ENCODE assay signal across 23 cellular contexts in the genomic region with DNA sequence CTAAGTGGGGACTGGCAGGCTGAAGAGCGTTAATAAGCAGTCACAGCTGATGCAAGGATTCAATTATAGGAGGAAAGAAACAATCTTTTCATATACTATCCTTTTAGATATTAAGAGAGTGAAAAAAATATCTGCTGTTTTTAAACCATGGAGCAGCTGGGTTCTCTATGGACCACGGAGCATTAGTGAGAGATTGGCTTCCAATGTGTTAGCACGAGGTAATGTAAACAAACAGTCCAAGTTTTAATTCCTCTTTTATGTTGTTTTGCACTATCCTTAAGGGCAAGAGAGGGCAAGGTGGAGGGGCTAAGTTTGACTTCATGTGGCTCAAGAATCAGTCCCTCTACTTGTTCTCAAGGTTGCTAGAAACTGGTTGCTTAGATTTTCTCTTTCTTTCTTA. TPM values are rescaled to one million over a fixed set of nuclear protein-coding genes. Genes with fewer than 3 reads are reported as not detected.
A peak's percentile ranks its signal among the peaks of the same experiment; 100 is the strongest.
DNase-seq lines count a peak whose midpoint lies in the region; ATAC-seq and TF ChIP-seq lines count a peak whose summit lies in the region.
"Had no signal": no experiment of that assay in that cellular context is flagged by ENCODE, and none has a peak within 500 bp of the region (broad histone marks: within the 10 kb centered on the region; RNA-seq: fewer than 3 reads in every experiment).

No MANE protein-coding gene starts in this region.

- no peak overlapping the region for H3K4me3 Mint-ChIP-seq in GM23338
- H3K4me3 Mint-ChIP-seq in progenitor cell of endocrine pancreas (ENCODE audit: low read depth): no peak overlapping the region
- H3K4me3 Mint-ChIP-seq in immature natural killer cell: no peak overlapping the region
- H3K4me3 Mint-ChIP-seq: CD4-positive, alpha-beta memory T cell had no signal

- H2AFZ ChIP-seq in GM23248 (peak overlapping the region; percentile 37; the same call in 1 of the 2 replicates), GM23338 (peak overlapping the region; percentile 28; the same call in 1 of the 2 replicates)

- BruUV-seq in Panc1 (replicated peaks; lab: Mats Ljungman, UMichigan): no TSS peak

- H3K4me1 ChIP-seq in GM23248 (ENCODE audit: insufficient read depth) (peaks cover 4% of the 10 kb centered on the region; the same call in 1 of the 2 replicates), GM23338 (ENCODE audit: insufficient read depth) (peaks cover 4% of the 10 kb centered on the region; the same call in 1 of the 2 replicates), Panc1 (ENCODE audit: control insufficient read depth, insufficient read depth, low read length) (peaks cover 35% of the 10 kb centered on the region)
- H3K4me1 ChIP-seq: Peyer's patch had no signal

- H3K27ac ChIP-seq in GM23248: no peak overlapping the region
- H3K27ac ChIP-seq in GM23338 (ENCODE audit: low read depth): no peak overlapping the region
- H3K27ac ChIP-seq in Panc1 (ENCODE audit: low read length): peak overlapping the region; percentile 62
- H3K27ac ChIP-seq: Peyer's patch, SK-N-MC had no signal

- H3K4me1 Mint-ChIP-seq in GM23338 (no peaks in the 10 kb centered on the region), progenitor cell of endocrine pancreas (ENCODE audit: low read depth) (peaks cover 6% of the 10 kb centered on the region), immature natural killer cell (peaks cover 0 to 3% of the 10 kb centered on the region in 2 donors)

- no peak overlapping the region for H3K4me3 ChIP-seq in GM23248
- no peak overlapping the region for H3K4me3 ChIP-seq in GM23338
- no peak overlapping the region for H3K4me3 ChIP-seq in Panc1 (ENCODE audit: low read depth in 2 of 2, low read length in 2 of 2)
- H3K4me3 ChIP-seq: MG63, Peyer's patch, SK-N-MC had no signal

- H3K4me2 ChIP-seq in GM23248 (ENCODE audit: unreplicated experiment): no peak overlapping the region
- H3K4me2 ChIP-seq in GM23338: no peak overlapping the region

- H3K9me3 Mint-ChIP-seq in GM23338: no peaks in the 10 kb centered on the region
- no peaks in the 10 kb centered on the region for H3K9me3 Mint-ChIP-seq in progenitor cell of endocrine pancreas (ENCODE audit: low read depth)
- no peaks in the 10 kb centered on the region for H3K9me3 Mint-ChIP-seq in immature natural killer cell
- H3K9me3 Mint-ChIP-seq: CD4-positive, alpha-beta memory T cell had no signal

- intact Hi-C loops in Panc1 (cut with micrococcal nuclease; ENCODE audit: unreplicated experiment): no loop called here

- WGBS in GM23248 (ENCODE audit: low coverage in 1 of 2, low lambda C conversion rate in 2 of 2, missing lambda C conversion rate in 2 of 2), 2 experiments: 49 to 53% methylated on average over 3 of the region's 3 CpGs

- TF ChIP-seq CTCF in GM23338 (conservative IDR thresholded peaks at IDR 0.05; ENCODE audit: low read depth in 2 of 2) (no peak), Panc1 (IDR thresholded peaks at IDR 0.05) (no peak), progenitor cell of endocrine pancreas (IDR thresholded peaks at IDR 0.05; ENCODE audit: unreplicated experiment) (no peak)

- H3K79me2 ChIP-seq in GM23248 (ENCODE audit: insufficient read depth) (no peaks in the 10 kb centered on the region; the same call in none of the 2 replicates), GM23338 (replicated peaks; ENCODE audit: insufficient read depth) (no peaks in the 10 kb centered on the region)

- H3F3A ChIP-seq in GM23248 (ENCODE audit: insufficient read depth): no peaks in the 10 kb centered on the region
- no peaks in the 10 kb centered on the region for H3F3A ChIP-seq in GM23338 (replicated peaks; ENCODE audit: low read depth)

- H3K27ac Mint-ChIP-seq in GM23338 (no peak overlapping the region), progenitor cell of endocrine pancreas (peak overlapping the region; percentile 17), immature natural killer cell (peak overlapping the region in 1 of 6 donors; percentile 5)

- ATAC-seq in GM23338 (no peak), Panc1 (no peak), HG03280 (IDR thresholded peaks at IDR 0.05; ENCODE audit: unreplicated experiment) (no peak), GM21528 (IDR thresholded peaks at IDR 0.05; ENCODE audit: low FRiP score, unreplicated experiment) (no peak)

- H3K36me3 ChIP-seq in GM23248 (ENCODE audit: low read depth) (no peaks in the 10 kb centered on the region), GM23338 (ENCODE audit: insufficient read depth) (no peaks in the 10 kb centered on the region), Panc1 (ENCODE audit: control insufficient read depth, insufficient read depth, low read length) (no peaks in the 10 kb centered on the region)
- H3K36me3 ChIP-seq: Peyer's patch had no signal

- H3K9ac ChIP-seq in GM23248: no peak overlapping the region

- no peaks in the 10 kb centered on the region for H3K9me3 ChIP-seq in GM23248 (ENCODE audit: low read depth)
- H3K9me3 ChIP-seq in Panc1 (ENCODE audit: control insufficient read depth, insufficient read depth, low read depth, low read length): no peaks in the 10 kb centered on the region
- H3K9me3 ChIP-seq: MG63, Peyer's patch had no signal

- POLR2A ChIA-PET in Panc1 (lab: Charles Lee): interaction anchor here (0.7 kb wide), 1 partner anchor 825 kb away, joined by 3 read pairs; no protein-coding TSS in a partner anchor

- no peaks in the 10 kb centered on the region for H3K27me3 ChIP-seq in GM23248 (replicated peaks; ENCODE audit: insufficient read depth)
- no peaks in the 10 kb centered on the region for H3K27me3 ChIP-seq in GM23338 (ENCODE audit: insufficient read depth)
- no peaks in the 10 kb centered on the region for H3K27me3 ChIP-seq in Panc1 (ENCODE audit: control insufficient read depth, insufficient read depth, low read length)
- H3K27me3 ChIP-seq: MG63, Peyer's patch had no signal

- no peaks in the 10 kb centered on the region for H4K20me1 ChIP-seq in GM23248 (ENCODE audit: insufficient read depth)
- H4K20me1 ChIP-seq in GM23338 (replicated peaks; ENCODE audit: insufficient read depth): no peaks in the 10 kb centered on the region

- H3K36me3 Mint-ChIP-seq in GM23338 (ENCODE audit: low read depth) (no peaks in the 10 kb centered on the region), progenitor cell of endocrine pancreas (ENCODE audit: insufficient read depth) (no peaks in the 10 kb centered on the region), immature natural killer cell (peaks cover 0 to 10% (median 0%) of the 10 kb centered on the region in 3 donors)

- H3K27me3 Mint-ChIP-seq in GM23338 (ENCODE audit: insufficient read depth, low read depth, poor library complexity) (peaks cover 10% of the 10 kb centered on the region), progenitor cell of endocrine pancreas (peaks cover 2% of the 10 kb centered on the region), immature natural killer cell (ENCODE audit: low read depth in 3 of 3) (peaks cover 0 to 2% (median 0%) of the 10 kb centered on the region in 3 donors)
- H3K27me3 Mint-ChIP-seq: CD4-positive, alpha-beta memory T cell had no signal

- CTCF ChIA-PET in Panc1 (lab: Charles Lee): no interaction called here

- no peak for DNase-seq in GM23248
- DNase-seq in GM23338 (ENCODE audit: low spot score): no peak
- no peak for DNase-seq in Panc1 (ENCODE audit: low read depth, low spot score)
- DNase-seq in progenitor cell of endocrine pancreas (ENCODE audit: low spot score, unreplicated experiment): no peak
- DNase-seq in immature natural killer cell: no peak
- DNase-seq: C1 segment of cervical spinal cord; CD4-positive, alpha-beta memory T cell; COR-L47; DMS79 treated with DMSO at 0.1 percent for 48 hours; GF-D8; H7; KG1; MG63; NCI-H1105 treated with DMSO at 0.1 percent for 48 hours; NCI-H146; NCI-H2029 treated with DMSO at 0.1 percent for 48 hours; NCI-H526; Peyer's patch; SIG-M5; T-helper 2 cell had no signal

- H3K9me2 ChIP-seq in GM23248 (ENCODE audit: insufficient read depth): no peaks in the 10 kb centered on the region
- H3K9me2 ChIP-seq in GM23338 (ENCODE audit: insufficient read depth): no peaks in the 10 kb centered on the region

- in situ Hi-C loops in GM23248 (cut with MboI) (no loop called here), Panc1 (cut with HindIII; ENCODE audit: low pct_unique_long_range_greater_than_20kb, low sequenced_read_pairs) (no loop called here)

TF ChIP-seq in GM23338, 12 proteins besides CTCF, POLR2A, EP300 and RAD21:
- TF ChIP-seq EZH2 (IDR thresholded peaks at IDR 0.05; ENCODE audit: low read depth, unreplicated experiment) (no peak), STAT1 (IDR thresholded peaks at IDR 0.05; ENCODE audit: unreplicated experiment) (no peak), POLR2AphosphoS5 (IDR thresholded peaks at IDR 0.05; ENCODE audit: low read depth) (no peak), JUNB (IDR thresholded peaks at IDR 0.05; ENCODE audit: unreplicated experiment) (no peak)

RNA-seq across cellular contexts. Expression of a gene that starts 30.9 kb away (rescaled TPM):
- 24.4 and 27.9 TPM in 2 replicates for total RNA-seq in GM23248 (2014; rRNA removed; shearing (Covaris generic))
- 3.4 TPM in 2 replicates for polyA plus RNA-seq in GM23248 (2016; fragmentation: Nextera tagmentation; extraction: Ambion mirVana)
- 27.9 and 30.6 TPM in 2 replicates for total RNA-seq in GM23338 (2014; rRNA removed; shearing (Covaris generic))
- polyA plus RNA-seq in GM23338 (2016; fragmentation: Nextera tagmentation; extraction: Ambion mirVana): 9.3 and 9.5 TPM in 2 replicates
- total RNA-seq in Panc1 (2021; ENCODE audit: unreplicated experiment): 25.9 TPM
- 34.2 TPM for polyA plus RNA-seq in Panc1 (2012; ENCODE audit: insufficient read length)
- 36.7 and 40.8 TPM in 2 replicates for total RNA-seq in progenitor cell of endocrine pancreas
- polyA plus RNA-seq in immature natural killer cell: 10 to 100 TPM in 2 of 3 donors, 1 to 10 TPM in 1; 4.4 to 17.6 (median 17.4) TPM

RNA-seq across cellular contexts. Expression of a gene that starts 37.4 kb away (rescaled TPM):
- 5.2 and 5.4 TPM in 2 replicates for total RNA-seq in GM23248 (2014; rRNA removed; shearing (Covaris generic))
- 3.4 and 3.8 TPM in 2 replicates for polyA plus RNA-seq in GM23248 (2016; fragmentation: Nextera tagmentation; extraction: Ambion mirVana)
- total RNA-seq in GM23338 (2014; rRNA removed; shearing (Covaris generic)): 0.43 and 0.94 TPM in 2 replicates
- polyA plus RNA-seq in GM23338 (2016; fragmentation: Nextera tagmentation; extraction: Ambion mirVana): 1.8 TPM in 2 replicates
- 4.1 TPM for total RNA-seq in Panc1 (2021; ENCODE audit: unreplicated experiment)
- 6.6 TPM for polyA plus RNA-seq in Panc1 (2012; ENCODE audit: insufficient read length)
- 5.3 and 5.4 TPM in 2 replicates for total RNA-seq in progenitor cell of endocrine pancreas
- polyA plus RNA-seq in immature natural killer cell: under 1 TPM in 1 of 3 donors, not detected in 2; 0.34 TPM

RNA-seq across cellular contexts. Expression of a gene that starts 52.1 kb away (rescaled TPM):
- not detected in 2 replicates for total RNA-seq in GM23248 (2014; rRNA removed; shearing (Covaris generic))
- polyA plus RNA-seq in GM23248 (2016; fragmentation: Nextera tagmentation; extraction: Ambion mirVana) (0.18 TPM in 1 of 2 replicates, not detected in the other), GM23338 (2016; fragmentation: Nextera tagmentation; extraction: Ambion mirVana) (12.1 and 14.3 TPM in 2 replicates), immature natural killer cell (under 1 TPM in 2 of 3 donors, not detected in 1; 0.37 to 0.65 TPM)
- 15.3 and 18.7 TPM in 2 replicates for total RNA-seq in GM23338 (2014; rRNA removed; shearing (Covaris generic))
- total RNA-seq in Panc1 (2021; ENCODE audit: unreplicated experiment) (0.82 TPM), progenitor cell of endocrine pancreas (1.2 and 2.0 TPM in 2 replicates)
- polyA plus RNA-seq in Panc1 (2012; ENCODE audit: insufficient read length): 0.61 TPM
